In the genomic region with DNA sequence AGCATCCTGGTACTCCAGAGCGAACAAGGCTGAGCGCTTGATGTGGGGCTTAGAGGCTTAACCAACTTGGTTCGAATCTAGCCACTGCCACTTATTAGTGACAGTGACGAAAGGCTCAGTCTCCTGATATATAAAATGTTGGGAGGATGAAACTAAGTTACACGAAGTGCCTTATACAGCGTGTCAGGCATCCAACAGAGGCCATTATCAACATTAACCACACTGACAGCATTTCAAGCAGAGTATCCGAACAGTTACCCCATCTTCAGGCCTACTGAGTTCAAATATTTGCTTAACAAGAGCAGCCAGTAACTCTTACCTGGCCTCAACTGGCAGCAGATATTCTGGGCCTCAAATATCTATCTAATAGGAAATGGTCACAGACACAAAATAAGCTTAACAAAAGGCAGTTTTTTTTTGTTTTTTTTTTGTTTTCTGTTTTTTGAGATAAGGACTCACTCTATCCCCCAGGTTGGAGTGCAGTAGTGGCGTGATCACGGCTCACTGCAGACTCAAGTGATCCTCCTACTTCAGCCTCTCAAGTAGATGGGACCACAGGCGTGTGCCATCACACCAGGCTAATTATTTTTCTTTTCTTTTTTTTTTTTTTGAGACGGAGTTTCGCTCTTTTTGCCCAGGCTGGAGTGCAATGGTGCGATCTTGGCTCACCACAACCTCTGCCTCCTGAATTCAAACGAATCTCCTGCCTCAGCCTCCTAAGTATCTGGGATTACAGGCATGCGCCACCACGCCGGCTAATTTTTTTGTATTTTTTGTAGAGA, we compare ENCODE assay signal across 1 cellular context.
A peak's percentile ranks its signal among the peaks of the same experiment; 100 is the strongest.
TF ChIP-seq lines count a peak whose summit lies in the region.

No MANE protein-coding gene starts in this region.

TF ChIP-seq in K562, 482 proteins besides CTCF, POLR2A, EP300 and RAD21 (continued from another document and continues in another):
- TF ChIP-seq, protein P1, sequence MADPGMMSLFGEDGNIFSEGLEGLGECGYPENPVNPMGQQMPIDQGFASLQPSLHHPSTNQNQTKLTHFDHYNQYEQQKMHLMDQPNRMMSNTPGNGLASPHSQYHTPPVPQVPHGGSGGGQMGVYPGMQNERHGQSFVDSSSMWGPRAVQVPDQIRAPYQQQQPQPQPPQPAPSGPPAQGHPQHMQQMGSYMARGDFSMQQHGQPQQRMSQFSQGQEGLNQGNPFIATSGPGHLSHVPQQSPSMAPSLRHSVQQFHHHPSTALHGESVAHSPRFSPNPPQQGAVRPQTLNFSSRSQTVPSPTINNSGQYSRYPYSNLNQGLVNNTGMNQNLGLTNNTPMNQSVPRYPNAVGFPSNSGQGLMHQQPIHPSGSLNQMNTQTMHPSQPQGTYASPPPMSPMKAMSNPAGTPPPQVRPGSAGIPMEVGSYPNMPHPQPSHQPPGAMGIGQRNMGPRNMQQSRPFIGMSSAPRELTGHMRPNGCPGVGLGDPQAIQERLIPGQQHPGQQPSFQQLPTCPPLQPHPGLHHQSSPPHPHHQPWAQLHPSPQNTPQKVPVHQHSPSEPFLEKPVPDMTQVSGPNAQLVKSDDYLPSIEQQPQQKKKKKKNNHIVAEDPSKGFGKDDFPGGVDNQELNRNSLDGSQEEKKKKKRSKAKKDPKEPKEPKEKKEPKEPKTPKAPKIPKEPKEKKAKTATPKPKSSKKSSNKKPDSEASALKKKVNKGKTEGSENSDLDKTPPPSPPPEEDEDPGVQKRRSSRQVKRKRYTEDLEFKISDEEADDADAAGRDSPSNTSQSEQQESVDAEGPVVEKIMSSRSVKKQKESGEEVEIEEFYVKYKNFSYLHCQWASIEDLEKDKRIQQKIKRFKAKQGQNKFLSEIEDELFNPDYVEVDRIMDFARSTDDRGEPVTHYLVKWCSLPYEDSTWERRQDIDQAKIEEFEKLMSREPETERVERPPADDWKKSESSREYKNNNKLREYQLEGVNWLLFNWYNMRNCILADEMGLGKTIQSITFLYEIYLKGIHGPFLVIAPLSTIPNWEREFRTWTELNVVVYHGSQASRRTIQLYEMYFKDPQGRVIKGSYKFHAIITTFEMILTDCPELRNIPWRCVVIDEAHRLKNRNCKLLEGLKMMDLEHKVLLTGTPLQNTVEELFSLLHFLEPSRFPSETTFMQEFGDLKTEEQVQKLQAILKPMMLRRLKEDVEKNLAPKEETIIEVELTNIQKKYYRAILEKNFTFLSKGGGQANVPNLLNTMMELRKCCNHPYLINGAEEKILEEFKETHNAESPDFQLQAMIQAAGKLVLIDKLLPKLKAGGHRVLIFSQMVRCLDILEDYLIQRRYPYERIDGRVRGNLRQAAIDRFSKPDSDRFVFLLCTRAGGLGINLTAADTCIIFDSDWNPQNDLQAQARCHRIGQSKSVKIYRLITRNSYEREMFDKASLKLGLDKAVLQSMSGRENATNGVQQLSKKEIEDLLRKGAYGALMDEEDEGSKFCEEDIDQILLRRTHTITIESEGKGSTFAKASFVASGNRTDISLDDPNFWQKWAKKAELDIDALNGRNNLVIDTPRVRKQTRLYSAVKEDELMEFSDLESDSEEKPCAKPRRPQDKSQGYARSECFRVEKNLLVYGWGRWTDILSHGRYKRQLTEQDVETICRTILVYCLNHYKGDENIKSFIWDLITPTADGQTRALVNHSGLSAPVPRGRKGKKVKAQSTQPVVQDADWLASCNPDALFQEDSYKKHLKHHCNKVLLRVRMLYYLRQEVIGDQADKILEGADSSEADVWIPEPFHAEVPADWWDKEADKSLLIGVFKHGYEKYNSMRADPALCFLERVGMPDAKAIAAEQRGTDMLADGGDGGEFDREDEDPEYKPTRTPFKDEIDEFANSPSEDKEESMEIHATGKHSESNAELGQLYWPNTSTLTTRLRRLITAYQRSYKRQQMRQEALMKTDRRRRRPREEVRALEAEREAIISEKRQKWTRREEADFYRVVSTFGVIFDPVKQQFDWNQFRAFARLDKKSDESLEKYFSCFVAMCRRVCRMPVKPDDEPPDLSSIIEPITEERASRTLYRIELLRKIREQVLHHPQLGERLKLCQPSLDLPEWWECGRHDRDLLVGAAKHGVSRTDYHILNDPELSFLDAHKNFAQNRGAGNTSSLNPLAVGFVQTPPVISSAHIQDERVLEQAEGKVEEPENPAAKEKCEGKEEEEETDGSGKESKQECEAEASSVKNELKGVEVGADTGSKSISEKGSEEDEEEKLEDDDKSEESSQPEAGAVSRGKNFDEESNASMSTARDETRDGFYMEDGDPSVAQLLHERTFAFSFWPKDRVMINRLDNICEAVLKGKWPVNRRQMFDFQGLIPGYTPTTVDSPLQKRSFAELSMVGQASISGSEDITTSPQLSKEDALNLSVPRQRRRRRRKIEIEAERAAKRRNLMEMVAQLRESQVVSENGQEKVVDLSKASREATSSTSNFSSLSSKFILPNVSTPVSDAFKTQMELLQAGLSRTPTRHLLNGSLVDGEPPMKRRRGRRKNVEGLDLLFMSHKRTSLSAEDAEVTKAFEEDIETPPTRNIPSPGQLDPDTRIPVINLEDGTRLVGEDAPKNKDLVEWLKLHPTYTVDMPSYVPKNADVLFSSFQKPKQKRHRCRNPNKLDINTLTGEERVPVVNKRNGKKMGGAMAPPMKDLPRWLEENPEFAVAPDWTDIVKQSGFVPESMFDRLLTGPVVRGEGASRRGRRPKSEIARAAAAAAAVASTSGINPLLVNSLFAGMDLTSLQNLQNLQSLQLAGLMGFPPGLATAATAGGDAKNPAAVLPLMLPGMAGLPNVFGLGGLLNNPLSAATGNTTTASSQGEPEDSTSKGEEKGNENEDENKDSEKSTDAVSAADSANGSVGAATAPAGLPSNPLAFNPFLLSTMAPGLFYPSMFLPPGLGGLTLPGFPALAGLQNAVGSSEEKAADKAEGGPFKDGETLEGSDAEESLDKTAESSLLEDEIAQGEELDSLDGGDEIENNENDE (IDR thresholded peaks at IDR 0.05; ENCODE audit: low read depth, low read length) = peak; percentile 16
- TF ChIP-seq ZFP36 (IDR thresholded peaks at IDR 0.05; ENCODE audit: low read depth, low read length, partially characterized antibody) (no peak), FOXA3 (CRISPR knock-in tag; conservative IDR thresholded peaks at IDR 0.05 in 1 of 2, IDR thresholded peaks at IDR 0.05 in 1 of 2) (peak in 1 of 2 experiments; percentile 31; a peak in 1 of 4 replicates), ZFP1 (CRISPR knock-in tag; IDR thresholded peaks at IDR 0.05) (0 out of 2 replicates have a peak, but pooled peaks have one; percentile 3), ZNF232 (CRISPR knock-in tag; IDR thresholded peaks at IDR 0.05) (no peak), SETDB1 (IDR thresholded peaks at IDR 0.05; ENCODE audit: low read length) (peak; percentile 27), YBX1 (IDR thresholded peaks at IDR 0.05) (no peak), GABPB2 (CRISPR knock-in tag; conservative IDR thresholded peaks at IDR 0.05) (0 out of 2 replicates have a peak, but pooled peaks have one; percentile 2), CHCHD3 (CRISPR knock-in tag; IDR thresholded peaks at IDR 0.05) (0 out of 2 replicates have a peak, but pooled peaks have one; percentile 60), MTF1 (CRISPR knock-in tag; IDR thresholded peaks at IDR 0.05; ENCODE audit: borderline replicate concordance) (0 out of 2 replicates have a peak, but pooled peaks have one; percentile 60), PML (IDR thresholded peaks at IDR 0.05; ENCODE audit: low read length) (no peak), ZNF551 (CRISPR knock-in tag; IDR thresholded peaks at IDR 0.05) (no peak), GTF2A2 (tag; IDR thresholded peaks at IDR 0.05) (peak; percentile 72; the same call in 1 of the 2 replicates), JUND (IDR thresholded peaks at IDR 0.05; ENCODE audit: borderline replicate concordance, low read depth, low read length) (peak; percentile 42; the same call in 1 of the 2 replicates), JUND (tag; IDR thresholded peaks at IDR 0.05; ENCODE audit: borderline replicate concordance, low read depth, low read length) (no peak), POLR2B (IDR thresholded peaks at IDR 0.05; ENCODE audit: low read depth, partially characterized antibody) (no peak), SP1 (CRISPR knock-in tag; IDR thresholded peaks at IDR 0.05) (peak; percentile 20; the same call in 1 of the 2 replicates), ZNF696 (CRISPR knock-in tag; conservative IDR thresholded peaks at IDR 0.05) (no peak), BHLHE40 (IDR thresholded peaks at IDR 0.05; ENCODE audit: low read length) (peak; percentile 55)
- TF ChIP-seq, protein P2, sequence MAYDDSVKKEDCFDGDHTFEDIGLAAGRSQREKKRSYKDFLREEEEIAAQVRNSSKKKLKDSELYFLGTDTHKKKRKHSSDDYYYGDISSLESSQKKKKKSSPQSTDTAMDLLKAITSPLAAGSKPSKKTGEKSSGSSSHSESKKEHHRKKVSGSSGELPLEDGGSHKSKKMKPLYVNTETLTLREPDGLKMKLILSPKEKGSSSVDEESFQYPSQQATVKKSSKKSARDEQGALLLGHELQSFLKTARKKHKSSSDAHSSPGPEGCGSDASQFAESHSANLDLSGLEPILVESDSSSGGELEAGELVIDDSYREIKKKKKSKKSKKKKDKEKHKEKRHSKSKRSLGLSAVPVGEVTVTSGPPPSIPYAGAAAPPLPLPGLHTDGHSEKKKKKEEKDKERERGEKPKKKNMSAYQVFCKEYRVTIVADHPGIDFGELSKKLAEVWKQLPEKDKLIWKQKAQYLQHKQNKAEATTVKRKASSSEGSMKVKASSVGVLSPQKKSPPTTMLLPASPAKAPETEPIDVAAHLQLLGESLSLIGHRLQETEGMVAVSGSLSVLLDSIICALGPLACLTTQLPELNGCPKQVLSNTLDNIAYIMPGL (CRISPR knock-in tag; IDR thresholded peaks at IDR 0.05) = no peak
- TF ChIP-seq, protein P3, sequence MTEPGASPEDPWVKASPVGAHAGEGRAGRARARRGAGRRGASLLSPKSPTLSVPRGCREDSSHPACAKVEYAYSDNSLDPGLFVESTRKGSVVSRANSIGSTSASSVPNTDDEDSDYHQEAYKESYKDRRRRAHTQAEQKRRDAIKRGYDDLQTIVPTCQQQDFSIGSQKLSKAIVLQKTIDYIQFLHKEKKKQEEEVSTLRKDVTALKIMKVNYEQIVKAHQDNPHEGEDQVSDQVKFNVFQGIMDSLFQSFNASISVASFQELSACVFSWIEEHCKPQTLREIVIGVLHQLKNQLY (CRISPR knock-in tag; conservative IDR thresholded peaks at IDR 0.05) = 0 out of 4 replicates have a peak, but pooled peaks of 1 of the 2 experiments have one; percentile 3
- TF ChIP-seq, protein P4, sequence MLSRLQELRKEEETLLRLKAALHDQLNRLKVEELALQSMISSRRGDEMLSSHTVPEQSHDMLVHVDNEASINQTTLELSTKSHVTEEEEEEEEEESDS (CRISPR knock-in tag; IDR thresholded peaks at IDR 0.05) = no peak
- TF ChIP-seq, protein P5, sequence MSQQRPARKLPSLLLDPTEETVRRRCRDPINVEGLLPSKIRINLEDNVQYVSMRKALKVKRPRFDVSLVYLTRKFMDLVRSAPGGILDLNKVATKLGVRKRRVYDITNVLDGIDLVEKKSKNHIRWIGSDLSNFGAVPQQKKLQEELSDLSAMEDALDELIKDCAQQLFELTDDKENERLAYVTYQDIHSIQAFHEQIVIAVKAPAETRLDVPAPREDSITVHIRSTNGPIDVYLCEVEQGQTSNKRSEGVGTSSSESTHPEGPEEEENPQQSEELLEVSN (IDR thresholded peaks at IDR 0.05; ENCODE audit: borderline replicate concordance in 1 of 2, extremely low read depth in 1 of 2, insufficient read depth in 1 of 2, insufficient read length in 1 of 2, low read depth in 1 of 2, low read length in 1 of 2, poor library complexity in 1 of 2, severe bottlenecking in 1 of 2) = no peak
- TF ChIP-seq, protein P6, sequence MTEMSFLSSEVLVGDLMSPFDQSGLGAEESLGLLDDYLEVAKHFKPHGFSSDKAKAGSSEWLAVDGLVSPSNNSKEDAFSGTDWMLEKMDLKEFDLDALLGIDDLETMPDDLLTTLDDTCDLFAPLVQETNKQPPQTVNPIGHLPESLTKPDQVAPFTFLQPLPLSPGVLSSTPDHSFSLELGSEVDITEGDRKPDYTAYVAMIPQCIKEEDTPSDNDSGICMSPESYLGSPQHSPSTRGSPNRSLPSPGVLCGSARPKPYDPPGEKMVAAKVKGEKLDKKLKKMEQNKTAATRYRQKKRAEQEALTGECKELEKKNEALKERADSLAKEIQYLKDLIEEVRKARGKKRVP (CRISPR knock-in tag; IDR thresholded peaks at IDR 0.05) = no peak
- TF ChIP-seq, protein P7, sequence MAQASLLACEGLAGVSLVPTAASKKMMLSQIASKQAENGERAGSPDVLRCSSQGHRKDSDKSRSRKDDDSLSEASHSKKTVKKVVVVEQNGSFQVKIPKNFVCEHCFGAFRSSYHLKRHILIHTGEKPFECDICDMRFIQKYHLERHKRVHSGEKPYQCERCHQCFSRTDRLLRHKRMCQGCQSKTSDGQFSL (CRISPR knock-in tag; IDR thresholded peaks at IDR 0.05) = no peak
- TF ChIP-seq, protein P7 (tag; IDR thresholded peaks at IDR 0.05) = no peak
- TF ChIP-seq, protein P8, sequence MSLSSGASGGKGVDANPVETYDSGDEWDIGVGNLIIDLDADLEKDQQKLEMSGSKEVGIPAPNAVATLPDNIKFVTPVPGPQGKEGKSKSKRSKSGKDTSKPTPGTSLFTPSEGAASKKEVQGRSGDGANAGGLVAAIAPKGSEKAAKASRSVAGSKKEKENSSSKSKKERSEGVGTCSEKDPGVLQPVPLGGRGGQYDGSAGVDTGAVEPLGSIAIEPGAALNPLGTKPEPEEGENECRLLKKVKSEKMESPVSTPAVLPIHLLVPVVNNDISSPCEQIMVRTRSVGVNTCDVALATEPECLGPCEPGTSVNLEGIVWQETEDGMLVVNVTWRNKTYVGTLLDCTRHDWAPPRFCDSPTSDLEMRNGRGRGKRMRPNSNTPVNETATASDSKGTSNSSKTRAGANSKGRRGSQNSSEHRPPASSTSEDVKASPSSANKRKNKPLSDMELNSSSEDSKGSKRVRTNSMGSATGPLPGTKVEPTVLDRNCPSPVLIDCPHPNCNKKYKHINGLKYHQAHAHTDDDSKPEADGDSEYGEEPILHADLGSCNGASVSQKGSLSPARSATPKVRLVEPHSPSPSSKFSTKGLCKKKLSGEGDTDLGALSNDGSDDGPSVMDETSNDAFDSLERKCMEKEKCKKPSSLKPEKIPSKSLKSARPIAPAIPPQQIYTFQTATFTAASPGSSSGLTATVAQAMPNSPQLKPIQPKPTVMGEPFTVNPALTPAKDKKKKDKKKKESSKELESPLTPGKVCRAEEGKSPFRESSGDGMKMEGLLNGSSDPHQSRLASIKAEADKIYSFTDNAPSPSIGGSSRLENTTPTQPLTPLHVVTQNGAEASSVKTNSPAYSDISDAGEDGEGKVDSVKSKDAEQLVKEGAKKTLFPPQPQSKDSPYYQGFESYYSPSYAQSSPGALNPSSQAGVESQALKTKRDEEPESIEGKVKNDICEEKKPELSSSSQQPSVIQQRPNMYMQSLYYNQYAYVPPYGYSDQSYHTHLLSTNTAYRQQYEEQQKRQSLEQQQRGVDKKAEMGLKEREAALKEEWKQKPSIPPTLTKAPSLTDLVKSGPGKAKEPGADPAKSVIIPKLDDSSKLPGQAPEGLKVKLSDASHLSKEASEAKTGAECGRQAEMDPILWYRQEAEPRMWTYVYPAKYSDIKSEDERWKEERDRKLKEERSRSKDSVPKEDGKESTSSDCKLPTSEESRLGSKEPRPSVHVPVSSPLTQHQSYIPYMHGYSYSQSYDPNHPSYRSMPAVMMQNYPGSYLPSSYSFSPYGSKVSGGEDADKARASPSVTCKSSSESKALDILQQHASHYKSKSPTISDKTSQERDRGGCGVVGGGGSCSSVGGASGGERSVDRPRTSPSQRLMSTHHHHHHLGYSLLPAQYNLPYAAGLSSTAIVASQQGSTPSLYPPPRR (CRISPR knock-in tag; IDR thresholded peaks at IDR 0.05; ENCODE audit: borderline replicate concordance) = peak; percentile 34
